30 cellular contexts compared by ENCODE assay signal in the genomic region with DNA sequence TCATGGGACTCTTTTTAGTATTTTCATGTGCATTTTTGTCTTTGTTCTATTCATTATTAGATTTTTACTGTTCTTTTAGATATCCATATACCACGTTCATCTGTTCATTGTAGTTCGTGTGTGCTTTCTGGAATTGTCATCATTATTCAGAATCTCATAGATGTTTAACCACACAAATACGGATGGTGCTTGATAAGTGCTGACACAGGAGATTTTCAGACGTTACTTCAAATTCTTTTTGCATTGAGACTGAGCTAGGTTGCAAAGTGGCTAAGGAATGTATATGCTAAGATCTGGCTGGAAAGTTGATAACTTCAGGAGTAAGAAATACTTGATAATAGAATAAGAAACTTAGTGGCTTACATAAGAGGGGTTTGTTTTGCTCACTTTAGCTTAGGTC.
"Had no signal": no experiment of that assay in that cellular context is flagged by ENCODE, and none has a peak within 500 bp of the region (broad histone marks: within the 10 kb centered on the region; RNA-seq: fewer than 3 reads in every experiment).

No MANE protein-coding gene starts in this region.

- H3K4me3 ChIP-seq: ovary, psoas muscle, skin epidermis, smooth muscle cell, spleen, suprapubic skin, testis, tibial artery, transverse colon, upper lobe of right lung, uterus had no signal

- H3K4me2 ChIP-seq: smooth muscle cell had no signal

- H3K9me3 ChIP-seq: neutrophil, ovary, psoas muscle, testis, tibial artery, transverse colon, upper lobe of right lung, uterus had no signal

- H3K27ac ChIP-seq: neutrophil, ovary, parathyroid adenoma, psoas muscle, skin epidermis, spleen, suprapubic skin, testis, tibial artery, transverse colon, upper lobe of right lung, uterus had no signal

- H3K36me3 ChIP-seq: neutrophil, ovary, spleen, suprapubic skin, tibial artery, transverse colon, upper lobe of right lung, uterus had no signal

- H3K4me1 ChIP-seq: parathyroid adenoma, psoas muscle, spleen, suprapubic skin, tibial artery, transverse colon, upper lobe of right lung, uterus had no signal

- H2AFZ ChIP-seq: parathyroid adenoma had no signal

- ATAC-seq: naive thymus-derived CD8-positive, alpha-beta T cell; natural killer cell treated with Interleukin-12 subunit alpha and Interleukin-12 subunit beta and Interleukin-15 and Interleukin-18, amount 100 ng/mL, for 72 hours; psoas muscle; right cardiac atrium; sciatic nerve; stimulated activated memory B cell treated with anti-CD40 and anti-IgM and Interleukin-4, amounts not matched to agents 10 μg/mL and 1 μg/mL and 100 μg/mL, for 72 hours; stimulated activated naive CD8-positive, alpha-beta T cell treated with anti-CD3 and anti-CD28 coated beads, Interleukin-15, amount 100 ng/mL, for 72 hours; stimulated activated naive CD8-positive, alpha-beta T cell treated with anti-CD3 and anti-CD28 coated beads, Interleukin-15, Interleukin-2, amounts not matched to agents 100 U/mL and 50 U/mL, for 24 hours; upper lobe of right lung had no signal

- H3K9ac ChIP-seq: parathyroid adenoma had no signal

- DNase-seq: naive thymus-derived CD8-positive, alpha-beta T cell; nephron progenitor cell; nucleus accumbens; ovary; posterior cingulate gyrus; psoas muscle; right cardiac atrium; spleen; stimulated activated CD4-positive, alpha-beta T cell treated with anti-CD3 and anti-CD28 coated beads, Interleukin-12 subunit alpha, Interleukin-12 subunit beta, amount 100 ng/mL, for 4 hours; stimulated activated CD4-positive, alpha-beta T cell treated with anti-CD3 and anti-CD28 coated beads, Interleukin-1b, Interleukin-23, amount 100 ng/mL, for 48 hours; stimulated activated CD4-positive, alpha-beta T cell treated with anti-CD3 and anti-CD28 coated beads, Interleukin-4, amount 100 ng/mL, for 1 hour; stimulated activated CD4-positive, alpha-beta T cell treated with anti-CD3 and anti-CD28 coated beads, Interleukin-4, amount 100 ng/mL, for 4 hours; stimulated activated CD8-positive, alpha-beta memory T cell treated with anti-CD3 and anti-CD28 coated beads, Interleukin-4, amount 100 ng/mL, for 48 hours; stimulated activated naive CD4-positive, alpha-beta T cell; stimulated activated naive CD8-positive, alpha-beta T cell treated with anti-CD3 and anti-CD28 coated beads, Interleukin-15, amount 100 ng/mL, for 72 hours; stimulated activated naive CD8-positive, alpha-beta T cell treated with anti-CD3 and anti-CD28 coated beads, Interleukin-15, Interleukin-2, amounts not matched to agents 100 U/mL and 50 U/mL, for 24 hours; substantia nigra; testis; tibial artery; transverse colon; upper lobe of right lung; uterus had no signal

- H3K79me2 ChIP-seq: parathyroid adenoma had no signal

- H3K27me3 ChIP-seq: neutrophil, ovary, spleen, suprapubic skin, testis, tibial artery, transverse colon, upper lobe of right lung, uterus had no signal
